Comparison of ENCODE assay signal across 8 cellular contexts in genomic region chr5:74866653-74867162, GRCh38. TPM values are rescaled to one million over a fixed set of nuclear protein-coding genes. Genes with fewer than 3 reads are reported as not detected.
DNase-seq lines count a peak whose midpoint lies in the region; ATAC-seq and TF ChIP-seq lines count a peak whose summit lies in the region.

No MANE protein-coding gene starts in this region.

- H3K4me1 Mint-ChIP-seq in activated naive CD8-positive, alpha-beta T cell treated with anti-CD3 and anti-CD28 coated beads, Interleukin-2, amount 50 U/mL, for 24 hours: peaks cover 34% of the 10 kb centered on the region
- H3K4me1 Mint-ChIP-seq in stimulated activated effector memory CD8-positive, alpha-beta T cell treated with anti-CD3 and anti-CD28 coated beads, Interleukin-12 subunit alpha, Interleukin-12 subunit beta, amount 100 ng/mL, for 72 hours: peaks cover 25% of the 10 kb centered on the region

- H3K36me3 ChIP-seq in BE2C: no peaks in the 10 kb centered on the region

- DNase-seq in BE2C: no peak
- no peak for DNase-seq in activated naive CD8-positive, alpha-beta T cell treated with anti-CD3 and anti-CD28 coated beads, Interleukin-2, amount 50 U/mL, for 24 hours
- DNase-seq in iPS-NIHi11 (ENCODE audit: low spot score): peak; percentile 46
- no peak for DNase-seq in stimulated activated effector memory CD8-positive, alpha-beta T cell treated with anti-CD3 and anti-CD28 coated beads, Interleukin-12 subunit alpha, Interleukin-12 subunit beta, amount 100 ng/mL, for 72 hours (ENCODE audit: low spot score in 2 of 2)
- DNase-seq in effector CD8-positive, alpha-beta T cell (lab: John Stamatoyannopoulos, UW): no peak
- DNase-seq in DMS153 (lab: John Stamatoyannopoulos, UW): no peak

- H3K9me3 ChIP-seq in BE2C: no peaks in the 10 kb centered on the region

- H3K4me3 ChIP-seq in BE2C (ENCODE audit: low read depth, low read length): 0 out of 2 replicates have a peak overlapping the region, but pooled peaks have one; percentile 56

- peak overlapping the region; percentile 79 for H3K4me3 Mint-ChIP-seq in activated naive CD8-positive, alpha-beta T cell treated with anti-CD3 and anti-CD28 coated beads, Interleukin-2, amount 50 U/mL, for 24 hours
- H3K4me3 Mint-ChIP-seq in stimulated activated effector memory CD8-positive, alpha-beta T cell treated with anti-CD3 and anti-CD28 coated beads, Interleukin-12 subunit alpha, Interleukin-12 subunit beta, amount 100 ng/mL, for 72 hours: peak overlapping the region; percentile 77

- H3K9me3 Mint-ChIP-seq in activated naive CD8-positive, alpha-beta T cell treated with anti-CD3 and anti-CD28 coated beads, Interleukin-2, amount 50 U/mL, for 24 hours: no peaks in the 10 kb centered on the region
- no peaks in the 10 kb centered on the region for H3K9me3 Mint-ChIP-seq in stimulated activated effector memory CD8-positive, alpha-beta T cell treated with anti-CD3 and anti-CD28 coated beads, Interleukin-12 subunit alpha, Interleukin-12 subunit beta, amount 100 ng/mL, for 72 hours

- peaks cover 5% of the 10 kb centered on the region for H3K36me3 Mint-ChIP-seq in activated naive CD8-positive, alpha-beta T cell treated with anti-CD3 and anti-CD28 coated beads, Interleukin-2, amount 50 U/mL, for 24 hours (ENCODE audit: low read depth)
- no peaks in the 10 kb centered on the region for H3K36me3 Mint-ChIP-seq in stimulated activated effector memory CD8-positive, alpha-beta T cell treated with anti-CD3 and anti-CD28 coated beads, Interleukin-12 subunit alpha, Interleukin-12 subunit beta, amount 100 ng/mL, for 72 hours

- peaks cover 52% of the 10 kb centered on the region for H3K27me3 ChIP-seq in BE2C

- no peak for TF ChIP-seq CTCF in BE2C (IDR thresholded peaks at IDR 0.05; ENCODE audit: low read depth, low read length)

- H3K27me3 Mint-ChIP-seq in activated naive CD8-positive, alpha-beta T cell treated with anti-CD3 and anti-CD28 coated beads, Interleukin-2, amount 50 U/mL, for 24 hours: peaks cover 1% of the 10 kb centered on the region

- H3K4me1 ChIP-seq in BE2C: no peaks in the 10 kb centered on the region

- H3K27ac Mint-ChIP-seq in activated naive CD8-positive, alpha-beta T cell treated with anti-CD3 and anti-CD28 coated beads, Interleukin-2, amount 50 U/mL, for 24 hours: peak overlapping the region; percentile 76
- H3K27ac Mint-ChIP-seq in stimulated activated effector memory CD8-positive, alpha-beta T cell treated with anti-CD3 and anti-CD28 coated beads, Interleukin-12 subunit alpha, Interleukin-12 subunit beta, amount 100 ng/mL, for 72 hours: peak overlapping the region; percentile 89

- peak; percentile 7 for ATAC-seq in HG02610 (IDR thresholded peaks at IDR 0.05; ENCODE audit: unreplicated experiment)
- ATAC-seq in activated naive CD8-positive, alpha-beta T cell treated with anti-CD3 and anti-CD28 coated beads, Interleukin-2, amount 50 U/mL, for 24 hours: peak; percentile 38
- peak; percentile 31 for ATAC-seq in stimulated activated effector memory CD8-positive, alpha-beta T cell treated with anti-CD3 and anti-CD28 coated beads, Interleukin-12 subunit alpha, Interleukin-12 subunit beta, amount 100 ng/mL, for 72 hours
- no peak for ATAC-seq in HG03565 (IDR thresholded peaks at IDR 0.05; ENCODE audit: unreplicated experiment)

RNA-seq across cellular contexts. Expression of gene FAM169A, which starts 0.5 kb away (rescaled TPM):
- polyA plus RNA-seq in BE2C (2012; ENCODE audit: insufficient read depth, insufficient read length, low read depth): 0.73 TPM
